8 cellular contexts compared by ENCODE assay signal in genomic region chr6:96923871-96924493, GRCh38. TPM values are rescaled to one million over a fixed set of nuclear protein-coding genes. Genes with fewer than 3 reads are reported as not detected.
DNase-seq lines count a peak whose midpoint lies in the region; ATAC-seq, FAIRE-seq and TF ChIP-seq lines count a peak whose summit lies in the region.

No MANE protein-coding gene starts in this region.

- no peaks in the 10 kb centered on the region for H3K36me3 ChIP-seq in DOHH2 (ENCODE audit: control insufficient read depth, low read length)
- H3K36me3 ChIP-seq in SU-DHL-6 (ENCODE audit: low read length) = 0 out of 2 replicates have a peak, but pooled peaks cover 2% of the 10 kb centered on the region

- H3K9me2 ChIP-seq in DOHH2 (replicated peaks; ENCODE audit: control insufficient read depth, low read length) = no peaks in the 10 kb centered on the region
- H3K9me2 ChIP-seq in SU-DHL-6 (replicated peaks; ENCODE audit: insufficient read depth, low read length) = no peaks in the 10 kb centered on the region

- H3K27me3 ChIP-seq in DOHH2 (ENCODE audit: control insufficient read depth, low read length) (no peaks in the 10 kb centered on the region), SU-DHL-6 (ENCODE audit: low read length) (no peaks in the 10 kb centered on the region)

- no peaks in the 10 kb centered on the region for H3K9me3 ChIP-seq in DOHH2 (ENCODE audit: control insufficient read depth, insufficient read depth, low read length)
- H3K9me3 ChIP-seq in SU-DHL-6 (ENCODE audit: insufficient read depth, low read length) = no peaks in the 10 kb centered on the region

- H3F3A ChIP-seq in DOHH2 (ENCODE audit: control insufficient read depth, insufficient read depth) (peaks cover 14% of the 10 kb centered on the region), SU-DHL-6 (ENCODE audit: insufficient read depth) (peaks cover 10% of the 10 kb centered on the region)

- H4K20me1 ChIP-seq in DOHH2 (ENCODE audit: control insufficient read depth, insufficient read depth, low read depth, low read length) (no peaks in the 10 kb centered on the region), SU-DHL-6 (ENCODE audit: low read depth, low read length) (no peaks in the 10 kb centered on the region)

- H3K4me1 ChIP-seq in DOHH2 (ENCODE audit: control insufficient read depth, low read length) = peaks cover 18% of the 10 kb centered on the region

- TF ChIP-seq CTCF in DOHH2 (IDR thresholded peaks at IDR 0.05; ENCODE audit: low read depth, low read length, poor library complexity, severe bottlenecking) (no peak), SU-DHL-6 (IDR thresholded peaks at IDR 0.05; ENCODE audit: insufficient read depth, low read length, poor library complexity, severe bottlenecking) (no peak), foreskin fibroblast (IDR thresholded peaks at IDR 0.05; ENCODE audit: low read depth, low read length) (no peak)

- peak; percentile 71 for FAIRE-seq in GM19239 (lab: Jason Lieb, UNC)

- peak overlapping the region; percentile 94 for H2AFZ ChIP-seq in SU-DHL-6 (ENCODE audit: low read depth, low read length, severe bottlenecking)

- ATAC-seq in HG03342 (IDR thresholded peaks at IDR 0.05; ENCODE audit: unreplicated experiment) = peak; percentile 77

- H3K4me3 ChIP-seq in DOHH2 (ENCODE audit: low read length) (peak overlapping the region; percentile 76), SU-DHL-6 (ENCODE audit: insufficient read depth, low read length, poor library complexity, severe bottlenecking) (peak overlapping the region; percentile 60), foreskin fibroblast (ENCODE audit: low read depth in 1 of 2, low read length in 2 of 2) (peak overlapping the region; percentile 54 to 70)

- H3K4me2 ChIP-seq in DOHH2 (ENCODE audit: low read length) (peak overlapping the region; percentile 73), SU-DHL-6 (ENCODE audit: low read depth, low read length, poor library complexity, severe bottlenecking) (peak overlapping the region; percentile 83)

- peak overlapping the region; percentile 47 for H3K27ac ChIP-seq in DOHH2 (ENCODE audit: low read depth, low read length)
- H3K27ac ChIP-seq in SU-DHL-6 (ENCODE audit: low read depth, low read length) = peak overlapping the region; percentile 72

- DNase-seq in GM19239 (ENCODE audit: insufficient read length, low spot score) = no peak
- peak in 1 of 2 donors; percentile 22 for DNase-seq in foreskin fibroblast
- peak; percentile 74 for DNase-seq in pons (ENCODE audit: low spot score)
- no peak for DNase-seq in HCEC 1CT
- no peak for DNase-seq in occipital lobe (lab: John Stamatoyannopoulos, UW)

- H3K9ac ChIP-seq in SU-DHL-6 (ENCODE audit: low read length) = peak overlapping the region; percentile 73

- H3K79me2 ChIP-seq in DOHH2 (ENCODE audit: control insufficient read depth, low read length) (no peaks in the 10 kb centered on the region), SU-DHL-6 (ENCODE audit: insufficient read depth, low read length) (no peaks in the 10 kb centered on the region)

RNA-seq across cellular contexts. Expression of gene KLHL32, which starts 0.5 kb away (rescaled TPM):
- 44.9 TPM for total RNA-seq in occipital lobe

RNA-seq across cellular contexts. Expression of gene NDUFAF4, which starts 26.3 kb away (rescaled TPM):
- 40.1 TPM for total RNA-seq in occipital lobe
